ENCODE assay signal across 31 cellular contexts in the genomic region with DNA sequence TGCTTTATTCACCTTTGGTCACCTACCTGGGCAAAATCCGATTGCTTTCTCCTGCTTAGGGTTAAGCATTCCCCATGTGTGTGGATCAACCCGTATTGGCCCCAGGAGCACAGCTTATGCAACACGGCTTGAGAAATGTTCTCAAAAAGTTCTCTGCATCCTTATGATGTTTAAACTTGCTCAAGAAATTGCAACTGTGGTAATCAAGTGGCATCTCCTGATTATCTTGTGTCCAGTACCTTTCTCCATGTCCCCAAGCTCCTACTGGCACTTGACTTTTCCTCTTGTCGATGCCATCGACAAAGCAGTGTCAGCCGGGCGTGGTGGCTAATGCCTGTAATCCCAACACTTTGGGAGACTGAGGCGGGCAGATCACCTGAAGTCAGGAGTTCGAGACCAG. TPM values are rescaled to one million over a fixed set of nuclear protein-coding genes. Genes with fewer than 3 reads are reported as not detected.
"Had no signal": no experiment of that assay in that cellular context is flagged by ENCODE, and none has a peak within 500 bp of the region (broad histone marks: within the 10 kb centered on the region; RNA-seq: fewer than 3 reads in every experiment).

No MANE protein-coding gene starts in this region.

- H3K36me3 ChIP-seq: adrenal gland, breast epithelium, Peyer's patch, SJSA1 had no signal

- H3K9ac ChIP-seq: SK-N-SH had no signal

- ATAC-seq: activated CD4-positive, alpha-beta T cell treated with anti-CD3 and anti-CD28 coated beads for 36 hours; activated CD4-positive, CD25-positive, alpha-beta regulatory T cell treated with anti-CD3 and anti-CD28 coated beads, Interleukin-2, amount 50 U/mL, for 24 hours; activated CD8-positive, alpha-beta T cell treated with anti-CD3 and anti-CD28 coated beads, Interleukin-2, amount 10 ng/mL, durations not matched to agents 7 days and 5 days; body of pancreas; K562; PC-3; WTC11 had no signal

- H3K9me3 ChIP-seq: adrenal gland, body of pancreas, breast epithelium, Peyer's patch, SJSA1, SK-N-SH had no signal

- H3K4me3 ChIP-seq: adrenal gland, body of pancreas, breast epithelium, K562, Peyer's patch, SJSA1 had no signal

- H3K27me3 ChIP-seq: body of pancreas, Peyer's patch had no signal

- H3K4me1 ChIP-seq: adrenal gland, body of pancreas, breast epithelium, SJSA1 had no signal

- H3K27ac ChIP-seq: adrenal gland, body of pancreas, breast epithelium, Peyer's patch, SJSA1 had no signal

- DNase-seq: activated CD4-positive, alpha-beta T cell treated with anti-CD3 and anti-CD28 coated beads for 36 hours; activated CD4-positive, alpha-beta T cell treated with anti-CD3 and anti-CD28 coated beads, Interleukin-2, amount 10 ng/mL, durations not matched to agents 7 days and 5 days; activated CD4-positive, alpha-beta T cell treated with anti-CD3 and anti-CD28 coated beads, Interleukin-2, amount 50 U/mL, for 48 hours; activated CD8-positive, alpha-beta T cell treated with anti-CD3 and anti-CD28 coated beads, Interleukin-2, amount 10 ng/mL, durations not matched to agents 7 days and 5 days; activated gamma-delta T cell; activated naive CD4-positive, alpha-beta T cell treated with Interleukin-2 at 50 U/mL for 16 hours; activated naive CD8-positive, alpha-beta T cell treated with anti-CD3 and anti-CD28 coated beads, Interleukin-2, amount 10 ng/mL, durations not matched to agents 7 days and 5 days; activated T-cell treated with anti-CD3 and anti-CD28 coated beads, Interleukin-2, amount 50 U/mL, for 24 hours; adrenal gland; body of pancreas; caudate nucleus; NCI-H1105; NCI-H1417 treated with DMSO at 0.1 percent for 48 hours; NCI-H187 treated with DMSO at 0.1 percent for 48 hours; NCI-H510A; NCI-H526; NCI-H748 treated with DMSO at 0.1 percent for 48 hours; NK-92 treated with Interleukin-12 subunit alpha and Interleukin-12 subunit beta, amount 100 ng/mL, for 24 hours; PC-3; Peyer's patch; RPMI8226; SHP77 treated with DMSO at 0.1 percent for 48 hours; SK-N-SH had no signal

RNA-seq across cellular contexts. Expression of a gene that starts 4.7 kb away (rescaled TPM):
- total RNA-seq: activated CD4-positive, alpha-beta T cell treated with anti-CD3 and anti-CD28 coated beads for 36 hours; activated CD4-positive, alpha-beta T cell treated with anti-CD3 and anti-CD28 coated beads, Interleukin-2, amount 10 ng/mL, durations not matched to agents 7 days and 5 days; activated naive CD8-positive, alpha-beta T cell treated with anti-CD3 and anti-CD28 coated beads, Interleukin-2, amount 10 ng/mL, durations not matched to agents 7 days and 5 days; activated T-helper 2 cell treated with anti-CD3 and anti-CD28 coated beads, Interferon-gamma antibody, Interleukin-2, Interleukin-4, amounts not matched to agents 10 μg/mL and 5 μg/mL and 100 μg/mL, durations not matched to agents 14 hours and 24 hours and 36 hours; adrenal gland; astrocyte; body of pancreas; K562; MCF 10A; PC-3; Peyer's patch; SJSA1; WTC11 had no signal
- polyA plus RNA-seq: K562, SK-N-SH had no signal
